16 cellular contexts compared by ENCODE assay signal in the genomic region with DNA sequence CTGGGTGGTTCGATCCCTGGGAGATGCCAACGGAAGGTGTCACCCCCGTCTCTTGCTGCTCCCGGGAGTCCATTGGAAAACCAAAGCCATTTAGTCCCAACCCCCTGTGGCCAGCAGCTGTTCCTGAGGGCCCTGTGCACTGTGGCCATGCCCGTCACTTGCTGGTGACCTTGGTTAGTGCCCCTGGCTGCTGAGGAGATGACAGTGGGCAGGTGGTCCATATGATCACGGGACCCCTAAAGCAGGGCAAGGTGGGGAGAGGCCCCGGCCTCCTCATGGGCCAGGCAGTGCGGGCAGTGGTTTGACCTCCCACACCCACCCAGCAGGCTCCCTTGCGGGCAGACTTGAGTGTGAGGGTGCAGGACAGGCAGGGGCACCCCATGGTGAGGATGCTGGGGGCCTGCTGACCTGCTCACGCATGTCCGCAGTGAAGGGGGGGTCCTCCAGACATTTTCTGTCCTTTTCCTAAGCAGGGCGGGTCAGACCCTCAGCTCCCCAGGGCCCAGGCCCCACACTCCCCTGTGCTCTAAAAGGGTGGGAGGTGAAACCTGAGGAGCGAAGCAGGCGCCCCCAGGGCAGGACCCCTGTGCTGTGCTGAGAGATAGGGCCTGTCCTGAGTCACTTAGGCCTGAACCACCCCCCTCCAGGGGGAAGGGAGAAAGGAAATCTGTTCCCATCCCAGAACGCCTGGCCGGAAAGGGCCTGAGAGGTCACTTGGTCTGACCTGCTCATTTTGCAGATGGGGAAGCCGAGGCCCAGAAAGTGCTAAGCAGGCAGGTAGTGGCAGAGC. TPM values are rescaled to one million over a fixed set of nuclear protein-coding genes. Genes with fewer than 3 reads are reported as not detected.
DNase-seq lines count a peak whose midpoint lies in the region; ATAC-seq and TF ChIP-seq lines count a peak whose summit lies in the region.
"Had no signal": no experiment of that assay in that cellular context is flagged by ENCODE, and none has a peak within 500 bp of the region (broad histone marks: within the 10 kb centered on the region; RNA-seq: fewer than 3 reads in every experiment).

No MANE protein-coding gene starts in this region.

- H3K4me2 ChIP-seq in neural progenitor cell, result peak overlapping the region; percentile 19

- peak; percentile 26 for DNase-seq in Right ventricle myocardium superior
- no peak for DNase-seq in left ventricle myocardium inferior
- DNase-seq in endodermal cell, result peak; percentile 41
- no peak for DNase-seq in neural progenitor cell (ENCODE audit: low spot score)
- no peak for DNase-seq in uterus
- no peak for DNase-seq in AG20443 (ENCODE audit: low spot score)
- no peak for DNase-seq in NCI-H2029 treated with DMSO at 0.1 percent for 48 hours (lab: John Stamatoyannopoulos, UW)
- DNase-seq in NCI-H2196 (lab: John Stamatoyannopoulos, UW; ENCODE audit: unreplicated experiment), result no peak
- DNase-seq: activated CD4-positive, alpha-beta T cell treated with anti-CD3 and anti-CD28 coated beads for 4 hours; activated gamma-delta T cell; DMS79; kidney glomerular epithelial cell; NCI-H748 treated with DMSO at 0.1 percent for 48 hours; occipital lobe; stimulated activated CD4-positive, alpha-beta T cell treated with anti-CD3 and anti-CD28 coated beads, Interleukin-2, amount 100 ng/mL, for 48 hours had no signal

- H3K36me3 ChIP-seq in left ventricle myocardium inferior (peaks cover 8% of the 10 kb centered on the region), endodermal cell (ENCODE audit: control insufficient read depth, insufficient read depth, low read length) (peaks cover 35% of the 10 kb centered on the region), neural progenitor cell (no peaks in the 10 kb centered on the region), uterus (no peaks in the 10 kb centered on the region)

- H3K27ac Mint-ChIP-seq in endodermal cell (peak overlapping the region; percentile 93), neural progenitor cell (peak overlapping the region; percentile 98)

- H3K27me3 ChIP-seq in left ventricle myocardium inferior (ENCODE audit: low read depth), result no peaks in the 10 kb centered on the region
- no peaks in the 10 kb centered on the region for H3K27me3 ChIP-seq in endodermal cell (ENCODE audit: control insufficient read depth, insufficient read depth, low read length, poor library complexity, severe bottlenecking)
- no peaks in the 10 kb centered on the region for H3K27me3 ChIP-seq in neural progenitor cell
- no peaks in the 10 kb centered on the region for H3K27me3 ChIP-seq in uterus

- H3K4me1 Mint-ChIP-seq in endodermal cell, result peaks cover 51% of the 10 kb centered on the region
- H3K4me1 Mint-ChIP-seq in neural progenitor cell, result peaks cover 59% of the 10 kb centered on the region

- peaks cover 30% of the 10 kb centered on the region for H3F3A ChIP-seq in neural progenitor cell (ENCODE audit: low read depth)

- H3K4me3 Mint-ChIP-seq in endodermal cell (peak overlapping the region; percentile 40), neural progenitor cell (no peak overlapping the region)

- H3K9me3 Mint-ChIP-seq in endodermal cell (no peaks in the 10 kb centered on the region), neural progenitor cell (no peaks in the 10 kb centered on the region)

- intact Hi-C loops in Right ventricle myocardium superior (cut with DNase I), result no loop called here
- intact Hi-C loops in left ventricle myocardium inferior (cut with micrococcal nuclease), result no loop called here
- intact Hi-C loops in uterus (cut with DNase I; ENCODE audit: low total_unique reads), result no loop called here

- H3K36me3 Mint-ChIP-seq in endodermal cell (ENCODE audit: low read depth) (peaks cover 24% of the 10 kb centered on the region), neural progenitor cell (peaks cover 9% of the 10 kb centered on the region)

- no peak overlapping the region for H2AFZ ChIP-seq in neural progenitor cell (replicated peaks)

- TF ChIP-seq CTCF in left ventricle myocardium inferior (IDR thresholded peaks at IDR 0.05; ENCODE audit: borderline replicate concordance), result no peak
- TF ChIP-seq CTCF in endodermal cell (conservative IDR thresholded peaks at IDR 0.05), result no peak
- TF ChIP-seq CTCF in neural progenitor cell (IDR thresholded peaks at IDR 0.05), result no peak
- no peak for TF ChIP-seq CTCF in uterus (IDR thresholded peaks at IDR 0.05)

- H3K4me3 ChIP-seq in left ventricle myocardium inferior (no peak overlapping the region), endodermal cell (ENCODE audit: low read length) (peak overlapping the region; percentile 27), neural progenitor cell (no peak overlapping the region), uterus (no peak overlapping the region)

- WGBS in endodermal cell (ENCODE audit: insufficient coverage in 1 of 2, insufficient read length in 1 of 2), 2 experiments, result 80 to 83% methylated on average over 6 to 17 of the region's 17 CpGs

- peaks cover 40% of the 10 kb centered on the region for H3K4me1 ChIP-seq in left ventricle myocardium inferior
- peaks cover 46% of the 10 kb centered on the region for H3K4me1 ChIP-seq in endodermal cell (ENCODE audit: control insufficient read depth, insufficient read depth, low read length)
- H3K4me1 ChIP-seq in neural progenitor cell, result peaks cover 48% of the 10 kb centered on the region
- peaks cover 0 to 10% of the 10 kb centered on the region in 2 donors for H3K4me1 ChIP-seq in uterus

- H4K20me1 ChIP-seq in neural progenitor cell (ENCODE audit: low read depth), result peaks cover 59% of the 10 kb centered on the region

- ATAC-seq in Right ventricle myocardium superior (ENCODE audit: poor library complexity), result no peak
- ATAC-seq: SK-N-SH treated with all-trans-retinoic acid at 6 μM for 48 hours had no signal

- H3K27ac ChIP-seq in left ventricle myocardium inferior (replicated peaks) (no peak overlapping the region), endodermal cell (ENCODE audit: low read depth, low read length) (peak overlapping the region; percentile 67), neural progenitor cell (no peak overlapping the region), uterus (peak overlapping the region; percentile 21 to 66)

- no peak for TF ChIP-seq POLR2A in uterus (IDR thresholded peaks at IDR 0.05)

- no peaks in the 10 kb centered on the region for H3K27me3 Mint-ChIP-seq in endodermal cell (ENCODE audit: insufficient read depth)
- H3K27me3 Mint-ChIP-seq in neural progenitor cell (ENCODE audit: insufficient read depth, low read depth), result peaks cover 8% of the 10 kb centered on the region

- H3K9me3 ChIP-seq in left ventricle myocardium inferior (replicated peaks) (no peaks in the 10 kb centered on the region), endodermal cell (ENCODE audit: control insufficient read depth, low read length) (no peaks in the 10 kb centered on the region), neural progenitor cell (ENCODE audit: low read depth) (no peaks in the 10 kb centered on the region), uterus (no peaks in the 10 kb centered on the region)

- peaks cover 72% of the 10 kb centered on the region for H3K79me2 ChIP-seq in neural progenitor cell (ENCODE audit: low read depth)

- H3K9ac ChIP-seq in endodermal cell (ENCODE audit: extremely low read depth, low read length, poor library complexity, severe bottlenecking) (peak overlapping the region; percentile 55), neural progenitor cell (no peak overlapping the region)

RNA-seq across cellular contexts. Expression of a gene that starts 6.8 kb away (rescaled TPM):
- total RNA-seq in Right ventricle myocardium superior (25.3 TPM), left ventricle myocardium inferior (25.5 TPM), endodermal cell (100 to 1,000 TPM; 208 to 269 TPM), neural progenitor cell (ENCODE audit: low replicate concordance) (84.6 and 146 TPM in 2 replicates), uterus (100 to 1,000 TPM in 1 of 4 donors, 10 to 100 TPM in 3; 33.8 to 301 (median 67.6) TPM)
- 239 TPM for polyA plus RNA-seq in endodermal cell (2013, experiment 1 of 2)
- polyA plus RNA-seq in endodermal cell (2013, experiment 2 of 2), result 230 TPM

RNA-seq across cellular contexts. Expression of a gene that starts 53.5 kb away (rescaled TPM):
- total RNA-seq in Right ventricle myocardium superior, result not detected
- not detected for total RNA-seq in left ventricle myocardium inferior
- total RNA-seq in endodermal cell, result 1 to 10 TPM; 2.6 to 7.5 TPM
- polyA plus RNA-seq in endodermal cell (2013, experiment 1 of 2), result 0.64 TPM
- 0.21 TPM for polyA plus RNA-seq in endodermal cell (2013, experiment 2 of 2)
- not detected in 2 replicates for total RNA-seq in neural progenitor cell (ENCODE audit: low replicate concordance)
- total RNA-seq in uterus, result not detected
- total RNA-seq: occipital lobe had no signal

Comparison
In these comparisons a context has a peak if more than half of its experiments do, and no peak if none do; other contexts are left out.
1. DNase-seq: peak in Right ventricle myocardium superior (single experiment) and endodermal cell (single experiment); none in left ventricle myocardium inferior (single experiment), neural progenitor cell (single experiment), uterus (0 of 2), AG20443 (single experiment), NCI-H2029 treated with DMSO at 0.1 percent for 48 hours (single experiment) and NCI-H2196 (single experiment).
2. H3K27ac ChIP-seq: peak in endodermal cell (single experiment) and uterus (2 of 2); none in left ventricle myocardium inferior (single experiment) and neural progenitor cell (single experiment).